In genomic region chr3:77467702-77468407, GRCh38 we compare ENCODE assay signal across 1 cellular context.
A peak's percentile ranks its signal among the peaks of the same experiment; 100 is the strongest.
TF ChIP-seq lines count a peak whose summit lies in the region.

No MANE protein-coding gene starts in this region.

TF ChIP-seq in liver, 16 proteins besides CTCF, POLR2A, EP300 and RAD21 (continued from another document):
- TF ChIP-seq ATF3 (IDR thresholded peaks at IDR 0.05) (no peak), YY1 (IDR thresholded peaks at IDR 0.05) (peak; percentile 39), SP1 (IDR thresholded peaks at IDR 0.05) (peak; percentile 73)
- TF ChIP-seq, protein P1, sequence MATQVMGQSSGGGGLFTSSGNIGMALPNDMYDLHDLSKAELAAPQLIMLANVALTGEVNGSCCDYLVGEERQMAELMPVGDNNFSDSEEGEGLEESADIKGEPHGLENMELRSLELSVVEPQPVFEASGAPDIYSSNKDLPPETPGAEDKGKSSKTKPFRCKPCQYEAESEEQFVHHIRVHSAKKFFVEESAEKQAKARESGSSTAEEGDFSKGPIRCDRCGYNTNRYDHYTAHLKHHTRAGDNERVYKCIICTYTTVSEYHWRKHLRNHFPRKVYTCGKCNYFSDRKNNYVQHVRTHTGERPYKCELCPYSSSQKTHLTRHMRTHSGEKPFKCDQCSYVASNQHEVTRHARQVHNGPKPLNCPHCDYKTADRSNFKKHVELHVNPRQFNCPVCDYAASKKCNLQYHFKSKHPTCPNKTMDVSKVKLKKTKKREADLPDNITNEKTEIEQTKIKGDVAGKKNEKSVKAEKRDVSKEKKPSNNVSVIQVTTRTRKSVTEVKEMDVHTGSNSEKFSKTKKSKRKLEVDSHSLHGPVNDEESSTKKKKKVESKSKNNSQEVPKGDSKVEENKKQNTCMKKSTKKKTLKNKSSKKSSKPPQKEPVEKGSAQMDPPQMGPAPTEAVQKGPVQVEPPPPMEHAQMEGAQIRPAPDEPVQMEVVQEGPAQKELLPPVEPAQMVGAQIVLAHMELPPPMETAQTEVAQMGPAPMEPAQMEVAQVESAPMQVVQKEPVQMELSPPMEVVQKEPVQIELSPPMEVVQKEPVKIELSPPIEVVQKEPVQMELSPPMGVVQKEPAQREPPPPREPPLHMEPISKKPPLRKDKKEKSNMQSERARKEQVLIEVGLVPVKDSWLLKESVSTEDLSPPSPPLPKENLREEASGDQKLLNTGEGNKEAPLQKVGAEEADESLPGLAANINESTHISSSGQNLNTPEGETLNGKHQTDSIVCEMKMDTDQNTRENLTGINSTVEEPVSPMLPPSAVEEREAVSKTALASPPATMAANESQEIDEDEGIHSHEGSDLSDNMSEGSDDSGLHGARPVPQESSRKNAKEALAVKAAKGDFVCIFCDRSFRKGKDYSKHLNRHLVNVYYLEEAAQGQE (IDR thresholded peaks at IDR 0.05), result no peak
